ENCODE assay signal across 15 cellular contexts in the genomic region with DNA sequence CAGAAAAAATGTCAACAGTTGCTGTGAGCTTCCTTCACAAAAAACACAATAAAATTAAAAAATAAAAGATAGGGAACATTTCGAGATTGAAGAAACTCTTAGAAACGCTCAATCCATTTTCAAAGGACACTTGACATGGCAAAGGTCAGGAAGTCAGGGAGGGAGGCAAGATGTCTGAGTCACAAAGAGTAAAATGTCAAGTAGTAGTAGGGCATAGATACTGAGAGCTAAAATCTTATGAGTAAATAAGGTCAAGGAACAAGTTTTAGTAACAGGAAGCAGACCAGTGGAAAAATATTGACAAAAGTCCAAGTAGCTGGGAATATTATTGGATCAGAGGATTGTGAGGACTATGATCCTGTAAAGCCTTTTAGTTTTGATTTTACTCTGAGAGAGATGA.
"Had no signal": no experiment of that assay in that cellular context is flagged by ENCODE, and none has a peak within 500 bp of the region (broad histone marks: within the 10 kb centered on the region; RNA-seq: fewer than 3 reads in every experiment).

No MANE protein-coding gene starts in this region.

- H3K27ac ChIP-seq: gastrocnemius medialis, left ventricle myocardium inferior, stomach, thyroid gland, uterus had no signal

- H3K36me3 ChIP-seq: gastrocnemius medialis, left ventricle myocardium inferior, stomach, thyroid gland, uterus had no signal

- H3K27ac Mint-ChIP-seq: activated naive CD8-positive, alpha-beta T cell; nephron had no signal

- H3K36me3 Mint-ChIP-seq: activated naive CD8-positive, alpha-beta T cell had no signal

- H3K9me3 ChIP-seq: gastrocnemius medialis, left ventricle myocardium inferior, stomach, thyroid gland, uterus had no signal

- H3K4me1 ChIP-seq: gastrocnemius medialis, left ventricle myocardium inferior, stomach, thyroid gland, uterus had no signal

- H3K4me3 ChIP-seq: gastrocnemius medialis, left ventricle myocardium inferior, stomach, thyroid gland, uterus had no signal

- ATAC-seq: activated T-cell treated with anti-CD3 and anti-CD28 coated beads, Interleukin-2, amount 50 U/mL, for 4 hours; gastrocnemius medialis had no signal

- FAIRE-seq: bronchial epithelial cell, keratinocyte had no signal

- H3K27me3 ChIP-seq: gastrocnemius medialis, stomach, thyroid gland, uterus had no signal

- DNase-seq: activated CD4-positive, alpha-beta T cell treated with anti-CD3 and anti-CD28 coated beads, Interleukin-2, amount 50 U/mL, for 48 hours; activated CD4-positive, CD25-positive, alpha-beta regulatory T cell treated with anti-CD3 and anti-CD28 coated beads, Interleukin-2, amount 50 U/mL, for 72 hours; activated effector memory CD4-positive, alpha-beta T cell treated with anti-CD3 and anti-CD28 coated beads, Interleukin-2, amount 50 U/mL, for 16 hours; activated T-cell treated with anti-CD3 and anti-CD28 coated beads, Interleukin-2, amount 50 U/mL, for 4 hours; amygdala; gastrocnemius medialis; left ventricle myocardium inferior; stimulated activated CD4-positive, alpha-beta T cell treated with anti-CD3 and anti-CD28 coated beads, Interleukin-4, amount 100 ng/mL, for 24 hours; stomach; thyroid gland; uterus had no signal

- H3K9me3 Mint-ChIP-seq: activated T-cell treated with anti-CD3 and anti-CD28 coated beads, Interleukin-2, amount 50 U/mL, for 4 hours; nephron had no signal

- H3K4me3 Mint-ChIP-seq: activated naive CD8-positive, alpha-beta T cell; activated T-cell treated with anti-CD3 and anti-CD28 coated beads, Interleukin-2, amount 50 U/mL, for 4 hours; nephron had no signal
